Comparison of ENCODE assay signal across 8 cellular contexts in the genomic region with DNA sequence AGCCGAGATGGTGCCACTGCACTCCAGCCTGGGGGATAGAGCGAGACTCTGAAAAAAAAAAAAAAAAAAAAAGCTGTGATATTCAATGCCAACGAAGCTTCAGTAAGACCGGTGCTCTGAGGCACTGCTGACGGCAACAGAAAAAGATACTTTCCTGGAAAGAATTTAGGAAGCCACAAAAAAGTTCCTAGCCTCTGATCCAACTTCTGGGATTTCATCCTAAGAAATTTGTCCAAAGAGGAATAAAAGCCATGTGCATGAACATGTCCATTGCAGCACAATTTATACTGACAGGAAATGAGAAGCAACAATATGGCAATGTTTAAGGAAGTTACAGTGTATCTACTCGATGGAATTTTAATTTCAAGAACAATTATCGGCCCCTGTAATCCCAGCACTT.
"Had no signal": no experiment of that assay in that cellular context is flagged by ENCODE, and none has a peak within 500 bp of the region (broad histone marks: within the 10 kb centered on the region; RNA-seq: fewer than 3 reads in every experiment).

No MANE protein-coding gene starts in this region.

- ATAC-seq: HCT116, K562 had no signal

- H3K9me3 Mint-ChIP-seq: HFFc6 had no signal

- H3K4me3 Mint-ChIP-seq: HFFc6 had no signal

- H3K27ac Mint-ChIP-seq: HFFc6 had no signal

- DNase-seq: GM23248, GOT3, H7, HFFc6, IMR-90, KG1 had no signal
